In genomic region chr14:22464422-22465142, GRCh38 we compare ENCODE assay signal across 12 cellular contexts.
DNase-seq lines count a peak whose midpoint lies in the region; ATAC-seq, FAIRE-seq and TF ChIP-seq lines count a peak whose summit lies in the region.
"Had no signal": no experiment of that assay in that cellular context is flagged by ENCODE, and none has a peak within 500 bp of the region (broad histone marks: within the 10 kb centered on the region; RNA-seq: fewer than 3 reads in every experiment).

No MANE protein-coding gene starts in this region.

- no peaks in the 10 kb centered on the region for H3K27me3 ChIP-seq in GM12878 (replicated peaks in 1 of 2; ENCODE audit: control insufficient read depth in 2 of 2, insufficient read depth in 2 of 2, low read length in 1 of 2)
- H3K27me3 ChIP-seq: testis had no signal

- H3K4me3 ChIP-seq in GM12878: peak overlapping the region; percentile 68; the same call in 1 of the 2 replicates
- H3K4me3 ChIP-seq: testis had no signal

- H3K9me3 ChIP-seq in GM12878 (replicated peaks; ENCODE audit: control insufficient read depth, insufficient read depth, low read length): no peaks in the 10 kb centered on the region; the same call in 2 of the 3 replicates
- H3K9me3 ChIP-seq: testis had no signal

- peak; percentile 79 for DNase-seq in GM12878 (ENCODE audit: low read depth, low spot score)
- no peak for DNase-seq in left ventricle myocardium superior
- DNase-seq in NCI-H1092 treated with DMSO at 0.1 percent for 48 hours (lab: John Stamatoyannopoulos, UW): no peak
- no peak for DNase-seq in NCI-H2196 (lab: John Stamatoyannopoulos, UW; ENCODE audit: unreplicated experiment)
- no peak for DNase-seq in mucosa of gallbladder (ENCODE audit: low spot score)
- DNase-seq: activated CD4-positive, alpha-beta T cell treated with anti-CD3 and anti-CD28 coated beads for 4 hours; amygdala; NCI-H187 treated with DMSO at 0.1 percent for 48 hours; testis had no signal

- no peak for TF ChIP-seq POLR2A in GM12878 (IDR thresholded peaks at IDR 0.05; ENCODE audit: low read depth, low read length)

- peak overlapping the region; percentile 86 for H3K27ac ChIP-seq in GM12878 (ENCODE audit: control insufficient read depth, insufficient read depth)
- H3K27ac ChIP-seq: testis had no signal

- H3K79me2 ChIP-seq in GM12878 (ENCODE audit: control insufficient read depth, insufficient read depth, low read length): no peaks in the 10 kb centered on the region

- H3K36me3 ChIP-seq in GM12878 (ENCODE audit: control insufficient read depth in 2 of 2, insufficient read depth in 2 of 2, low read length in 1 of 2): no peaks in the 10 kb centered on the region

- RAD21 ChIA-PET in GM12878 (lab: Charles Lee; ENCODE audit: unreplicated experiment): interaction anchor here (0.7 to 4.2 kb wide), 28 partner anchors 8 to 189 kb away, joined by 3 to 37 read pairs (median 6); no protein-coding TSS in a partner anchor

- peaks cover 71% of the 10 kb centered on the region for H3K4me1 ChIP-seq in GM12878 (ENCODE audit: control insufficient read depth, insufficient read depth, low read length)
- H3K4me1 ChIP-seq: testis had no signal

- intact Hi-C loops in GM12878 (cut with micrococcal nuclease; ENCODE audit: unreplicated experiment) (loop anchor here (2.0 kb wide), 1 partner anchor 16 kb away; no protein-coding TSS in a partner anchor), left ventricle myocardium superior (cut with micrococcal nuclease) (no loop called here)

- in situ Hi-C loops in GM12878 (cut with MboI): no loop called here

- no peak for TF ChIP-seq CTCF in GM12878 (IDR thresholded peaks at IDR 0.05 in 2 of 3, conservative IDR thresholded peaks at IDR 0.05 in 1 of 3; ENCODE audit: control insufficient read depth in 2 of 3, extremely low read depth in 1 of 3, insufficient read depth in 1 of 3, low read depth in 3 of 3, low read length in 3 of 3)

- no peak for TF ChIP-seq RAD21 in GM12878 (IDR thresholded peaks at IDR 0.05; ENCODE audit: insufficient read depth, low read depth, low read length)

- CTCF ChIA-PET in GM12878 (lab: Yijun Ruan, JAX): interaction anchor here (0.8 to 4.9 kb wide), 24 partner anchors 12 to 352 kb away, joined by 3 to 104 read pairs (median 6); no protein-coding TSS in a partner anchor

- H2AFZ ChIP-seq in GM12878 (ENCODE audit: control insufficient read depth, low read depth, low read length): no peak overlapping the region

- SMC1A ChIA-PET in GM12878 (lab: Charles Lee; ENCODE audit: uncharacterized antibody, unreplicated experiment): interaction anchor here (0.8 to 31.5 kb wide), 28 partner anchors 10 to 184 kb away, joined by 3 to 912 read pairs (median 5); no protein-coding TSS in a partner anchor

- peak; percentile 79 to 80; a peak in 3 of 4 replicates for TF ChIP-seq EP300 in GM12878 (IDR thresholded peaks at IDR 0.05; ENCODE audit: borderline replicate concordance in 1 of 2, control insufficient read depth in 1 of 2, low read depth in 2 of 2, low read length in 2 of 2)

- POLR2A ChIA-PET in GM12878 (lab: Charles Lee): interaction anchor here (0.6 to 2.4 kb wide), 13 partner anchors 12 to 424 kb away, joined by 3 to 10 read pairs (median 3); no protein-coding TSS in a partner anchor

- peak; percentile 73 for ATAC-seq in GM18867 (IDR thresholded peaks at IDR 0.05; ENCODE audit: unreplicated experiment)
- ATAC-seq in GM21423 (IDR thresholded peaks at IDR 0.05; ENCODE audit: unreplicated experiment): peak; percentile 57
- peak; percentile 63 for ATAC-seq in HG03066 (IDR thresholded peaks at IDR 0.05; ENCODE audit: low read depth, unreplicated experiment)
- ATAC-seq in GM12878: peak; percentile 79
- ATAC-seq in left ventricle myocardium superior: no peak

- BruUV-seq in GM12878 (replicated peaks; lab: Mats Ljungman, UMichigan): no TSS peak

- peak overlapping the region; percentile 25 for H3K9ac ChIP-seq in GM12878 (ENCODE audit: control insufficient read depth, insufficient read depth, low read length)

- H3K4me2 ChIP-seq in GM12878 (ENCODE audit: control insufficient read depth, insufficient read depth): peak overlapping the region; percentile 97

- FAIRE-seq in GM12878 (lab: Jason Lieb, UNC): peak; percentile 85

- 5% methylated on average over 4 of the region's 4 CpGs for WGBS in GM12878 (ENCODE audit: insufficient coverage, insufficient replicate concordance, low lambda C conversion rate, missing lambda C conversion rate)

- H4K20me1 ChIP-seq in GM12878 (ENCODE audit: control insufficient read depth, insufficient read depth): no peaks in the 10 kb centered on the region

TF ChIP-seq in GM12878, 131 proteins besides CTCF, POLR2A, EP300 and RAD21 (continues in another document):
- TF ChIP-seq RBBP5 (conservative IDR thresholded peaks at IDR 0.05) (0 out of 2 replicates have a peak, but pooled peaks have one; percentile 59), KAT2A (conservative IDR thresholded peaks at IDR 0.05; ENCODE audit: control insufficient read depth, low read depth, low read length) (no peak), BCL3 (IDR thresholded peaks at IDR 0.05; ENCODE audit: borderline replicate concordance, insufficient read depth, low read depth, low read length, poor library complexity, severe bottlenecking) (peak; percentile 48), ETV6 (conservative IDR thresholded peaks at IDR 0.05 in 1 of 2, IDR thresholded peaks at IDR 0.05 in 1 of 2; ENCODE audit: borderline replicate concordance in 1 of 2, low read depth in 1 of 2) (peak in 1 of 2 experiments; percentile 89; a peak in 2 of 4 replicates), JUND (IDR thresholded peaks at IDR 0.05; ENCODE audit: low read depth, low read length) (peak; percentile 94), RUNX3 (IDR thresholded peaks at IDR 0.05; ENCODE audit: low read length) (peak; percentile 67), IKZF2 (IDR thresholded peaks at IDR 0.05) (peak; percentile 87 to 88)
- TF ChIP-seq, protein P1, sequence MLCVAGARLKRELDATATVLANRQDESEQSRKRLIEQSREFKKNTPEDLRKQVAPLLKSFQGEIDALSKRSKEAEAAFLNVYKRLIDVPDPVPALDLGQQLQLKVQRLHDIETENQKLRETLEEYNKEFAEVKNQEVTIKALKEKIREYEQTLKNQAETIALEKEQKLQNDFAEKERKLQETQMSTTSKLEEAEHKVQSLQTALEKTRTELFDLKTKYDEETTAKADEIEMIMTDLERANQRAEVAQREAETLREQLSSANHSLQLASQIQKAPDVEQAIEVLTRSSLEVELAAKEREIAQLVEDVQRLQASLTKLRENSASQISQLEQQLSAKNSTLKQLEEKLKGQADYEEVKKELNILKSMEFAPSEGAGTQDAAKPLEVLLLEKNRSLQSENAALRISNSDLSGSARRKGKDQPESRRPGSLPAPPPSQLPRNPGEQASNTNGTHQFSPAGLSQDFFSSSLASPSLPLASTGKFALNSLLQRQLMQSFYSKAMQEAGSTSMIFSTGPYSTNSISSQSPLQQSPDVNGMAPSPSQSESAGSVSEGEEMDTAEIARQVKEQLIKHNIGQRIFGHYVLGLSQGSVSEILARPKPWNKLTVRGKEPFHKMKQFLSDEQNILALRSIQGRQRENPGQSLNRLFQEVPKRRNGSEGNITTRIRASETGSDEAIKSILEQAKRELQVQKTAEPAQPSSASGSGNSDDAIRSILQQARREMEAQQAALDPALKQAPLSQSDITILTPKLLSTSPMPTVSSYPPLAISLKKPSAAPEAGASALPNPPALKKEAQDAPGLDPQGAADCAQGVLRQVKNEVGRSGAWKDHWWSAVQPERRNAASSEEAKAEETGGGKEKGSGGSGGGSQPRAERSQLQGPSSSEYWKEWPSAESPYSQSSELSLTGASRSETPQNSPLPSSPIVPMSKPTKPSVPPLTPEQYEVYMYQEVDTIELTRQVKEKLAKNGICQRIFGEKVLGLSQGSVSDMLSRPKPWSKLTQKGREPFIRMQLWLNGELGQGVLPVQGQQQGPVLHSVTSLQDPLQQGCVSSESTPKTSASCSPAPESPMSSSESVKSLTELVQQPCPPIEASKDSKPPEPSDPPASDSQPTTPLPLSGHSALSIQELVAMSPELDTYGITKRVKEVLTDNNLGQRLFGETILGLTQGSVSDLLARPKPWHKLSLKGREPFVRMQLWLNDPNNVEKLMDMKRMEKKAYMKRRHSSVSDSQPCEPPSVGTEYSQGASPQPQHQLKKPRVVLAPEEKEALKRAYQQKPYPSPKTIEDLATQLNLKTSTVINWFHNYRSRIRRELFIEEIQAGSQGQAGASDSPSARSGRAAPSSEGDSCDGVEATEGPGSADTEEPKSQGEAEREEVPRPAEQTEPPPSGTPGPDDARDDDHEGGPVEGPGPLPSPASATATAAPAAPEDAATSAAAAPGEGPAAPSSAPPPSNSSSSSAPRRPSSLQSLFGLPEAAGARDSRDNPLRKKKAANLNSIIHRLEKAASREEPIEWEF (IDR thresholded peaks at IDR 0.05; ENCODE audit: insufficient replicate concordance, low read depth, low read length): peak; percentile 67
- TF ChIP-seq, protein P2, sequence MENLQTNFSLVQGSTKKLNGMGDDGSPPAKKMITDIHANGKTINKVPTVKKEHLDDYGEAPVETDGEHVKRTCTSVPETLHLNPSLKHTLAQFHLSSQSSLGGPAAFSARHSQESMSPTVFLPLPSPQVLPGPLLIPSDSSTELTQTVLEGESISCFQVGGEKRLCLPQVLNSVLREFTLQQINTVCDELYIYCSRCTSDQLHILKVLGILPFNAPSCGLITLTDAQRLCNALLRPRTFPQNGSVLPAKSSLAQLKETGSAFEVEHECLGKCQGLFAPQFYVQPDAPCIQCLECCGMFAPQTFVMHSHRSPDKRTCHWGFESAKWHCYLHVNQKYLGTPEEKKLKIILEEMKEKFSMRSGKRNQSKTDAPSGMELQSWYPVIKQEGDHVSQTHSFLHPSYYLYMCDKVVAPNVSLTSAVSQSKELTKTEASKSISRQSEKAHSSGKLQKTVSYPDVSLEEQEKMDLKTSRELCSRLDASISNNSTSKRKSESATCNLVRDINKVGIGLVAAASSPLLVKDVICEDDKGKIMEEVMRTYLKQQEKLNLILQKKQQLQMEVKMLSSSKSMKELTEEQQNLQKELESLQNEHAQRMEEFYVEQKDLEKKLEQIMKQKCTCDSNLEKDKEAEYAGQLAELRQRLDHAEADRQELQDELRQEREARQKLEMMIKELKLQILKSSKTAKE (IDR thresholded peaks at IDR 0.05; ENCODE audit: low read depth, poor library complexity, severe bottlenecking): peak; percentile 68
